ENCODE assay signal across 8 cellular contexts in the genomic region with DNA sequence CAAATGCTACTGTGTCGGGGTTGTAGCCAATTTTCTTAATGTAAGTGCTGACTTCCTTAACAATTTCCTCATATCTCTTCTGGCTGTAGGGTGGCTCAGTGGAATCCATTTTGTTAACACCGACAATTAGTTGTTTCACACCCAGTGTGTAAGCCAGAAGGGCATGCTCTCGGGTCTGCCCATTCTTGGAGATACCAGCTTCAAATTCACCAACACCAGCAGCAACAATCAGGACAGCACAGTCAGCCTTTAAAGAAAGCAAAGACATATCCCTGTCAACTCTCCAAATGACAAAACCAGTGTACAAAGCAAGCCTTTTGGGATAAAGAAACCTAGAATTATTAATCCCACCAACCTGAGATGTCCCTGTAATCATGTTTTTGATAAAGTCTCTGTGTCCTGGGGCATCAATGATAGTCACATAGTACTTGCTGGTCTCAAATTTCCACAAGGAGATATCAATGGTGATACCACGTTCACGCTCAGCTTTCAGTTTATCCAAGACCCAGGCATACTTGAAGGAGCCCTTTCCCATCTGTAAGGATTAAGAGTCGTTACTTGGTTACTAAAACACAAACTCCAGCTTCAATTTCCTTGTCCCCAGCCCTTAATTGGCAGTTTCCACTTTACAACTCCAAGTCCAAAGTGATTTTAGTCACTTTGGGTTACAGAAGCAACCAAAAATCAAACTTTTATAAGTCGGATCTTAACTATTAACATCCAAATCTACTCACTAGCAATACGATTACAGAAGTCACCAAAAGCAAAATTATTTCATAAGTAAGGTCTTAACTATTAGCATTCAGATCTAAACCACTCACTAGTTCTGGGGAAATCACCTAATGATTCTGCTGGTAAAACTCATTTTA. TPM values are rescaled to one million over a fixed set of nuclear protein-coding genes. Genes with fewer than 3 reads are reported as not detected.
A peak's percentile ranks its signal among the peaks of the same experiment; 100 is the strongest.
DNase-seq lines count a peak whose midpoint lies in the region; ATAC-seq and TF ChIP-seq lines count a peak whose summit lies in the region.
"Not testable (repeated sequence)": the region's sequence is repeated elsewhere in the genome, so short reads cannot be mapped to it uniquely, and the experiment has no call there.

No MANE protein-coding gene starts in this region.

- not testable (repeated sequence) for H3K9me3 Mint-ChIP-seq in CD4-positive, CD25-positive, alpha-beta regulatory T cell; activated naive CD8-positive, alpha-beta T cell treated with anti-CD3 and anti-CD28 coated beads, Interleukin-2, amount 50 U/mL, for 24 hours; nephron progenitor cell

- H3K4me3 Mint-ChIP-seq in CD4-positive, CD25-positive, alpha-beta regulatory T cell, result peak overlapping the region; percentile 92 to 98 (median 96)
- peak overlapping the region; percentile 97 for H3K4me3 Mint-ChIP-seq in activated naive CD8-positive, alpha-beta T cell treated with anti-CD3 and anti-CD28 coated beads, Interleukin-2, amount 50 U/mL, for 24 hours
- H3K4me3 Mint-ChIP-seq in nephron progenitor cell, result peak overlapping the region; percentile 99

- not testable (repeated sequence) for H3K27me3 Mint-ChIP-seq in CD4-positive, CD25-positive, alpha-beta regulatory T cell; activated naive CD8-positive, alpha-beta T cell treated with anti-CD3 and anti-CD28 coated beads, Interleukin-2, amount 50 U/mL, for 24 hours; nephron progenitor cell (ENCODE audit: low read depth, poor library complexity)

- not testable (repeated sequence) for ATAC-seq in CD4-positive, CD25-positive, alpha-beta regulatory T cell (ENCODE audit: low read depth in 2 of 2); SK-N-SH treated with all-trans-retinoic acid at 6 μM for 48 hours; activated naive CD8-positive, alpha-beta T cell treated with anti-CD3 and anti-CD28 coated beads, Interleukin-2, amount 50 U/mL, for 24 hours

- H3K4me1 Mint-ChIP-seq in CD4-positive, CD25-positive, alpha-beta regulatory T cell, result peaks cover 20 to 85% (median 61%) of the 10 kb centered on the region in 4 donors
- peaks cover 77% of the 10 kb centered on the region for H3K4me1 Mint-ChIP-seq in activated naive CD8-positive, alpha-beta T cell treated with anti-CD3 and anti-CD28 coated beads, Interleukin-2, amount 50 U/mL, for 24 hours
- peaks cover 41% of the 10 kb centered on the region for H3K4me1 Mint-ChIP-seq in nephron progenitor cell

- H3K36me3 ChIP-seq in CD4-positive, CD25-positive, alpha-beta regulatory T cell (ENCODE audit: control insufficient read depth, insufficient read depth, low read length), result peaks cover 44% of the 10 kb centered on the region
- H3K36me3 ChIP-seq in endocrine pancreas (ENCODE audit: control insufficient read depth, insufficient read depth, low read length), result not testable (repeated sequence)
- H3K36me3 ChIP-seq in subcutaneous abdominal adipose tissue (ENCODE audit: control insufficient read depth in 5 of 5, insufficient read depth in 5 of 5, low read length in 5 of 5), result peaks cover 21 to 49% (median 43%) of the 10 kb centered on the region in 5 donors

- not testable (repeated sequence) for TF ChIP-seq CTCF in nephron progenitor cell (IDR thresholded peaks at IDR 0.05)

- H3K4me1 ChIP-seq in CD4-positive, CD25-positive, alpha-beta regulatory T cell (ENCODE audit: control insufficient read depth, insufficient read depth, low read length, poor library complexity, severe bottlenecking), result peaks cover 76% of the 10 kb centered on the region
- H3K4me1 ChIP-seq in endocrine pancreas (ENCODE audit: control insufficient read depth, insufficient read depth, low read length) (peaks cover 19% of the 10 kb centered on the region), subcutaneous abdominal adipose tissue (ENCODE audit: control insufficient read depth in 5 of 5, insufficient read depth in 5 of 5, low read length in 5 of 5) (peaks cover 7 to 67% (median 58%) of the 10 kb centered on the region in 5 donors)

- H3K9ac ChIP-seq in endocrine pancreas (ENCODE audit: control insufficient read depth, insufficient read depth, low read length) (peak overlapping the region; percentile 93), subcutaneous abdominal adipose tissue (ENCODE audit: low read length in 5 of 5) (peak overlapping the region; percentile 85 to 100 (median 97))

- peak overlapping the region; percentile 88 for H3K4me3 ChIP-seq in CD4-positive, CD25-positive, alpha-beta regulatory T cell (ENCODE audit: low read depth, low read length)
- H3K4me3 ChIP-seq in endocrine pancreas (ENCODE audit: control insufficient read depth, insufficient read depth, low read length) (peak overlapping the region; percentile 97), iPS-18c (ENCODE audit: insufficient read depth, low read depth, low read length) (peak overlapping the region; percentile 96), subcutaneous abdominal adipose tissue (ENCODE audit: low read depth in 1 of 5, low read length in 5 of 5) (peak overlapping the region; percentile 72 to 98 (median 93))

- H3K27ac ChIP-seq in CD4-positive, CD25-positive, alpha-beta regulatory T cell (ENCODE audit: insufficient read depth, low read length, poor library complexity, severe bottlenecking), result peak overlapping the region; percentile 99
- peak overlapping the region; percentile 100 for H3K27ac ChIP-seq in subcutaneous abdominal adipose tissue (ENCODE audit: low read depth, low read length)

- H3K27ac Mint-ChIP-seq in CD4-positive, CD25-positive, alpha-beta regulatory T cell, result peak overlapping the region; percentile 95 to 100 (median 99)
- peak overlapping the region; percentile 100 for H3K27ac Mint-ChIP-seq in activated naive CD8-positive, alpha-beta T cell treated with anti-CD3 and anti-CD28 coated beads, Interleukin-2, amount 50 U/mL, for 24 hours
- peak overlapping the region; percentile 100 for H3K27ac Mint-ChIP-seq in nephron progenitor cell

- H3K9me3 ChIP-seq in CD4-positive, CD25-positive, alpha-beta regulatory T cell (ENCODE audit: control insufficient read depth in 2 of 2, low read length in 2 of 2); endocrine pancreas (ENCODE audit: control insufficient read depth, low read length); iPS-18c (ENCODE audit: control insufficient read depth, insufficient read depth, low read length); subcutaneous abdominal adipose tissue (ENCODE audit: control insufficient read depth in 5 of 5, low read length in 5 of 5): not testable (repeated sequence)

- not testable (repeated sequence) for DNase-seq in CD4-positive, CD25-positive, alpha-beta regulatory T cell; activated naive CD8-positive, alpha-beta T cell treated with anti-CD3 and anti-CD28 coated beads, Interleukin-2, amount 50 U/mL, for 24 hours; nephron progenitor cell
- DNase-seq in HT1080 (ENCODE audit: low read depth), result peak; percentile 14

- not testable (repeated sequence) for H3K27me3 ChIP-seq in CD4-positive, CD25-positive, alpha-beta regulatory T cell (ENCODE audit: control insufficient read depth, insufficient read depth, low read length); endocrine pancreas (ENCODE audit: control insufficient read depth, insufficient read depth, low read length); subcutaneous abdominal adipose tissue (ENCODE audit: control insufficient read depth in 5 of 5, insufficient read depth in 4 of 5, low read length in 5 of 5)

- H3K36me3 Mint-ChIP-seq in CD4-positive, CD25-positive, alpha-beta regulatory T cell, result peaks cover 50% of the 10 kb centered on the region
- H3K36me3 Mint-ChIP-seq in activated naive CD8-positive, alpha-beta T cell treated with anti-CD3 and anti-CD28 coated beads, Interleukin-2, amount 50 U/mL, for 24 hours (ENCODE audit: low read depth), result peaks cover 73% of the 10 kb centered on the region
- H3K36me3 Mint-ChIP-seq in nephron progenitor cell (ENCODE audit: low read depth), result peaks cover 59% of the 10 kb centered on the region

TF ChIP-seq in SK-N-SH treated with all-trans-retinoic acid at 6 μM for 48 hours, 23 proteins besides CTCF, POLR2A, EP300 and RAD21:
- TF ChIP-seq RARB (CRISPR knock-in tag; IDR thresholded peaks at IDR 0.05) (peak; percentile 74; the same call in 1 of the 2 replicates), TOX (CRISPR knock-in tag; IDR thresholded peaks at IDR 0.05; ENCODE audit: borderline replicate concordance) (peak; percentile 66; the same call in 1 of the 2 replicates)

RNA-seq across cellular contexts. Expression of gene EEF1A1, which starts 1.6 kb away (rescaled TPM):
- total RNA-seq in CD4-positive, CD25-positive, alpha-beta regulatory T cell, result 10,044 TPM
- over 10,000 TPM in 2 of 4 donors, 1,000 to 10,000 TPM in 2; 6,574 to 12,846 (median 10,671) TPM for polyA plus RNA-seq in CD4-positive, CD25-positive, alpha-beta regulatory T cell
- 11,180 and 11,589 TPM in 2 replicates for total RNA-seq in HT1080 (2014; rRNA removed; shearing (Covaris generic))
- 12,215 and 12,663 TPM in 2 replicates for polyA plus RNA-seq in HT1080 (2015; cell fraction: cytosol; rRNA removed)
- polyA plus RNA-seq in HT1080 (2015; cell fraction: nucleus; rRNA removed), result 5,016 and 6,043 TPM in 2 replicates

RNA-seq across cellular contexts. Expression of gene MTO1, which starts 57.7 kb away (rescaled TPM):
- total RNA-seq in CD4-positive, CD25-positive, alpha-beta regulatory T cell, result 69.9 TPM
- 10 to 100 TPM; 34.9 to 46.1 (median 41.6) TPM for polyA plus RNA-seq in CD4-positive, CD25-positive, alpha-beta regulatory T cell
- total RNA-seq in HT1080 (2014; rRNA removed; shearing (Covaris generic)), result 24.9 and 26.3 TPM in 2 replicates
- polyA plus RNA-seq in HT1080 (2015; cell fraction: cytosol; rRNA removed), result 19.6 and 22.6 TPM in 2 replicates
- polyA plus RNA-seq in HT1080 (2015; cell fraction: nucleus; rRNA removed), result 47.7 and 58.7 TPM in 2 replicates
